In genomic region chr17:48908047-48908843, GRCh38 we compare ENCODE assay signal across 8 cellular contexts. TPM values are rescaled to one million over a fixed set of nuclear protein-coding genes. Genes with fewer than 3 reads are reported as not detected.
DNase-seq lines count a peak whose midpoint lies in the region; ATAC-seq, FAIRE-seq and TF ChIP-seq lines count a peak whose summit lies in the region.

UBE2Z (plus strand) TSS chr17:48908407; CDS start chr17:48908504, 97 bp downstream.

- peak within 1 kb of the TSS; percentile 85 for H3K4me3 ChIP-seq in psoas muscle

- intact Hi-C loops in T-helper 1 cell treated with Interleukin-12 subunit alpha and Interleukin-12 subunit beta and Interleukin-4 antibody, amounts not matched to agents 30 ng/mL and 1 ng/mL, for 36 hours (cut with micrococcal nuclease) = loop anchor here (1.0 to 5.0 kb wide), 6 partner anchors 8 to 1011 kb away; partner anchors contain the start of genes ATP5MC1, NFE2L1 and SP2
- intact Hi-C loops in left ventricle myocardium superior (cut with micrococcal nuclease) (no loop called here), psoas muscle (cut with DNase I) (loop anchor here (5.0 kb wide), 2 partner anchors 34 to 39 kb away; partner anchors contain the start of gene SNF8 (in 1 of the 2))

- WGBS in psoas muscle, 3 donors = 0 to 2% (median 0%) methylated on average over 41 to 81 of the region's 81 CpGs

- ATAC-seq in HG02870 (IDR thresholded peaks at IDR 0.05; ENCODE audit: unreplicated experiment) (peak; percentile 73), left ventricle myocardium superior (peak; percentile 98), psoas muscle (peak; percentile 97 to 99 (median 98))

- in situ Hi-C loops in GM13976 (cut with MboI; ENCODE audit: low sequenced_read_pairs, unreplicated experiment) = no loop called here

- peaks cover 18% of the 10 kb centered on the region for H3K4me1 ChIP-seq in psoas muscle

- no peaks in the 10 kb centered on the region for H3K9me3 ChIP-seq in psoas muscle

- DNase-seq in GM13976 (ENCODE audit: low spot score) (peak; percentile 96), NCI-H146 treated with DMSO at 0.1 percent for 48 hours (lab: John Stamatoyannopoulos, UW; ENCODE audit: unreplicated experiment) (peak; percentile 69), amniotic stem cell (lab: John Stamatoyannopoulos, UW) (peak; percentile 69), left ventricle myocardium superior (peak; percentile 96), psoas muscle (peak; percentile 94 to 97), urothelium cell line (ENCODE audit: low spot score) (peak; percentile 97)

- peaks cover 12 to 29% of the 10 kb centered on the region in 2 donors for H3K36me3 ChIP-seq in psoas muscle (ENCODE audit: insufficient read depth in 1 of 2, low read depth in 1 of 2)

- no peaks in the 10 kb centered on the region for H3K27me3 ChIP-seq in psoas muscle (ENCODE audit: insufficient read depth in 3 of 3, low read length in 2 of 3)

- FAIRE-seq in urothelium cell line (lab: Jason Lieb, UNC) = peak; percentile 86

- H3K27ac ChIP-seq in psoas muscle = peak within 1 kb of the TSS; percentile 95

- TF ChIP-seq CTCF in GM13976 (IDR thresholded peaks at IDR 0.05; ENCODE audit: borderline replicate concordance, control extremely low read depth, extremely low read depth, insufficient read depth, missing control alignments) = peak; percentile 31
- TF ChIP-seq CTCF in psoas muscle (IDR thresholded peaks at IDR 0.05) = no peak

RNA-seq across cellular contexts. Expression of gene UBE2Z, which starts in this region (rescaled TPM):
- total RNA-seq in T-helper 1 cell treated with Interleukin-12 subunit alpha and Interleukin-12 subunit beta and Interleukin-4 antibody, amounts not matched to agents 30 ng/mL and 1 ng/mL, for 36 hours = 104 and 108 TPM in 2 replicates
- total RNA-seq in left ventricle myocardium superior (35.5 TPM), psoas muscle (10 to 100 TPM; 29.8 to 46.7 (median 34.8) TPM)
- 10 to 100 TPM; 22.0 to 47.2 (median 36.5) TPM for polyA plus RNA-seq in psoas muscle

Comparison
In these comparisons a context has a peak if more than half of its experiments do, and no peak if none do; other contexts are left out.
1. Peak in every context shown above with its lines: DNase-seq, ATAC-seq, H3K4me3 ChIP-seq and H3K27ac ChIP-seq.